19 cellular contexts compared by ENCODE assay signal in genomic region chr5:179786861-179787260, GRCh38. TPM values are rescaled to one million over a fixed set of nuclear protein-coding genes. Genes with fewer than 3 reads are reported as not detected.
"Had no signal": no experiment of that assay in that cellular context is flagged by ENCODE, and none has a peak within 500 bp of the region (broad histone marks: within the 10 kb centered on the region; RNA-seq: fewer than 3 reads in every experiment).

No MANE protein-coding gene starts in this region.

- H3K4me1 Mint-ChIP-seq: activated CD4-positive, alpha-beta T cell treated with anti-CD3 and anti-CD28 coated beads for 36 hours; activated naive CD4-positive, alpha-beta T cell treated with anti-CD3 and anti-CD28 coated beads, Interleukin-2, amount 50 U/mL, for 24 hours; central memory CD8-positive, alpha-beta T cell; WTC11 had no signal

- H3K27ac Mint-ChIP-seq: activated CD4-positive, alpha-beta T cell treated with anti-CD3 and anti-CD28 coated beads for 36 hours; activated naive CD4-positive, alpha-beta T cell treated with anti-CD3 and anti-CD28 coated beads, Interleukin-2, amount 50 U/mL, for 24 hours; nephron progenitor cell; WTC11 had no signal

- ATAC-seq: activated CD4-positive, alpha-beta T cell treated with anti-CD3 and anti-CD28 coated beads for 36 hours; upper lobe of right lung; WTC11 had no signal

- H3K27me3 ChIP-seq: ascending aorta, colonic mucosa, right atrium auricular region, stomach, testis, upper lobe of right lung had no signal

- H3K4me1 ChIP-seq: ascending aorta, colonic mucosa, prostate gland, testis had no signal

- H3K27me3 Mint-ChIP-seq: activated CD4-positive, alpha-beta T cell treated with anti-CD3 and anti-CD28 coated beads for 36 hours; activated naive CD4-positive, alpha-beta T cell treated with anti-CD3 and anti-CD28 coated beads, Interleukin-2, amount 50 U/mL, for 24 hours; central memory CD8-positive, alpha-beta T cell had no signal

- H3K9me3 Mint-ChIP-seq: activated naive CD4-positive, alpha-beta T cell treated with anti-CD3 and anti-CD28 coated beads, Interleukin-2, amount 50 U/mL, for 24 hours; central memory CD8-positive, alpha-beta T cell had no signal

- DNase-seq: activated CD4-positive, alpha-beta T cell treated with anti-CD3 and anti-CD28 coated beads for 36 hours; activated CD4-positive, alpha-beta T cell treated with anti-CD3 and anti-CD28 coated beads, Interleukin-2, amount 50 U/mL, for 48 hours; activated gamma-delta T cell; colonic mucosa; foreskin melanocyte; hypothalamus; nephron progenitor cell; occipital lobe; stomach; testis; upper lobe of right lung had no signal

- H3K27ac ChIP-seq: ascending aorta, colonic mucosa, prostate gland, right atrium auricular region, skin epidermis, stomach, testis, upper lobe of right lung had no signal

- H3K4me3 ChIP-seq: ascending aorta, colonic mucosa, prostate gland, right atrium auricular region, skin epidermis, stomach, testis, upper lobe of right lung had no signal

- H3K4me3 Mint-ChIP-seq: activated CD4-positive, alpha-beta T cell treated with anti-CD3 and anti-CD28 coated beads for 36 hours; activated naive CD4-positive, alpha-beta T cell treated with anti-CD3 and anti-CD28 coated beads, Interleukin-2, amount 50 U/mL, for 24 hours; central memory CD8-positive, alpha-beta T cell; nephron progenitor cell; WTC11 had no signal

- H3K9me3 ChIP-seq: ascending aorta, colonic mucosa, prostate gland, right atrium auricular region, stomach, testis, upper lobe of right lung had no signal

- H3K36me3 ChIP-seq: ascending aorta, colonic mucosa, prostate gland, right atrium auricular region, stomach, upper lobe of right lung had no signal

RNA-seq across cellular contexts. Expression of gene LTC4S, which starts 6.9 kb away (rescaled TPM):
- polyA plus RNA-seq: keratinocyte had no signal
